In genomic region chr22:49999063-49999900, GRCh38 we compare ENCODE assay signal across 8 cellular contexts. TPM values are rescaled to one million over a fixed set of nuclear protein-coding genes. Genes with fewer than 3 reads are reported as not detected.
DNase-seq lines count a peak whose midpoint lies in the region; ATAC-seq and TF ChIP-seq lines count a peak whose summit lies in the region.

No MANE protein-coding gene starts in this region.

- H3K27me3 ChIP-seq in thoracic aorta (replicated peaks; ENCODE audit: insufficient read depth): no peaks in the 10 kb centered on the region

- no peaks in the 10 kb centered on the region for H3K9me3 Mint-ChIP-seq in activated naive CD8-positive, alpha-beta T cell treated with anti-CD3 and anti-CD28 coated beads, Interleukin-2, amount 10 ng/mL, durations not matched to agents 7 days and 5 days
- no peaks in the 10 kb centered on the region for H3K9me3 Mint-ChIP-seq in activated naive CD8-positive, alpha-beta T cell treated with anti-CD3 and anti-CD28 coated beads for 36 hours
- H3K9me3 Mint-ChIP-seq in chondrocyte (ENCODE audit: low read depth): no peaks in the 10 kb centered on the region

- peak overlapping the region; percentile 16 for H3K4me3 ChIP-seq in thoracic aorta

- H3K4me1 ChIP-seq in thoracic aorta (ENCODE audit: control insufficient read depth in 1 of 2, low read depth in 2 of 2): no peaks in the 10 kb centered on the region

- no peak for TF ChIP-seq CTCF in chondrocyte (IDR thresholded peaks at IDR 0.05)
- no peak for TF ChIP-seq CTCF in thoracic aorta (IDR thresholded peaks at IDR 0.05)

- peaks cover 5% of the 10 kb centered on the region for H3K4me1 Mint-ChIP-seq in activated naive CD8-positive, alpha-beta T cell treated with anti-CD3 and anti-CD28 coated beads, Interleukin-2, amount 10 ng/mL, durations not matched to agents 7 days and 5 days
- H3K4me1 Mint-ChIP-seq in activated naive CD8-positive, alpha-beta T cell treated with anti-CD3 and anti-CD28 coated beads for 36 hours: no peaks in the 10 kb centered on the region
- peaks cover 16% of the 10 kb centered on the region for H3K4me1 Mint-ChIP-seq in chondrocyte (ENCODE audit: low read depth)

- H3K27ac ChIP-seq in thoracic aorta: no peak overlapping the region

- no peak overlapping the region for H3K4me3 Mint-ChIP-seq in activated naive CD8-positive, alpha-beta T cell treated with anti-CD3 and anti-CD28 coated beads, Interleukin-2, amount 10 ng/mL, durations not matched to agents 7 days and 5 days
- no peak overlapping the region for H3K4me3 Mint-ChIP-seq in activated naive CD8-positive, alpha-beta T cell treated with anti-CD3 and anti-CD28 coated beads for 36 hours
- peak overlapping the region; percentile 19 for H3K4me3 Mint-ChIP-seq in chondrocyte (ENCODE audit: unreplicated experiment)

- H3K36me3 Mint-ChIP-seq in activated naive CD8-positive, alpha-beta T cell treated with anti-CD3 and anti-CD28 coated beads, Interleukin-2, amount 10 ng/mL, durations not matched to agents 7 days and 5 days: no peaks in the 10 kb centered on the region
- H3K36me3 Mint-ChIP-seq in activated naive CD8-positive, alpha-beta T cell treated with anti-CD3 and anti-CD28 coated beads for 36 hours: no peaks in the 10 kb centered on the region
- H3K36me3 Mint-ChIP-seq in chondrocyte (ENCODE audit: low read depth): no peaks in the 10 kb centered on the region

- DNase-seq in activated naive CD8-positive, alpha-beta T cell treated with anti-CD3 and anti-CD28 coated beads, Interleukin-2, amount 10 ng/mL, durations not matched to agents 7 days and 5 days: peak; percentile 46
- DNase-seq in activated naive CD8-positive, alpha-beta T cell treated with anti-CD3 and anti-CD28 coated beads for 36 hours: no peak
- peak; percentile 86 for DNase-seq in chondrocyte (ENCODE audit: low spot score)
- peak in 1 of 2 donors; percentile 46 for DNase-seq in left colon
- peak; percentile 1 for DNase-seq in thoracic aorta (ENCODE audit: low spot score)
- no peak for DNase-seq in NCI-H146 treated with DMSO at 0.1 percent for 48 hours (lab: John Stamatoyannopoulos, UW; ENCODE audit: unreplicated experiment)
- DNase-seq in A172 (ENCODE audit: low spot score): no peak

- no peaks in the 10 kb centered on the region for H3K36me3 ChIP-seq in thoracic aorta

- intact Hi-C loops in left colon (cut with DNase I, micrococcal nuclease): no loop called here

- no peak overlapping the region for H3K27ac Mint-ChIP-seq in activated naive CD8-positive, alpha-beta T cell treated with anti-CD3 and anti-CD28 coated beads, Interleukin-2, amount 10 ng/mL, durations not matched to agents 7 days and 5 days
- H3K27ac Mint-ChIP-seq in activated naive CD8-positive, alpha-beta T cell treated with anti-CD3 and anti-CD28 coated beads for 36 hours: no peak overlapping the region
- H3K27ac Mint-ChIP-seq in chondrocyte (ENCODE audit: unreplicated experiment): no peak overlapping the region

- H3K9me3 ChIP-seq in thoracic aorta: no peaks in the 10 kb centered on the region

- H3K27me3 Mint-ChIP-seq in activated naive CD8-positive, alpha-beta T cell treated with anti-CD3 and anti-CD28 coated beads, Interleukin-2, amount 10 ng/mL, durations not matched to agents 7 days and 5 days: peaks cover 2% of the 10 kb centered on the region
- peaks cover 10% of the 10 kb centered on the region for H3K27me3 Mint-ChIP-seq in activated naive CD8-positive, alpha-beta T cell treated with anti-CD3 and anti-CD28 coated beads for 36 hours
- peaks cover 4% of the 10 kb centered on the region for H3K27me3 Mint-ChIP-seq in chondrocyte (ENCODE audit: low read depth)

- peak; percentile 11 for ATAC-seq in activated naive CD8-positive, alpha-beta T cell treated with anti-CD3 and anti-CD28 coated beads, Interleukin-2, amount 10 ng/mL, durations not matched to agents 7 days and 5 days (ENCODE audit: low read depth)
- ATAC-seq in left colon (peak; percentile 13), thoracic aorta (ENCODE audit: insufficient number of reproducible peaks, low FRiP score, low read depth) (no peak), GM19455 (IDR thresholded peaks at IDR 0.05; ENCODE audit: unreplicated experiment) (no peak)

- POLR2A ChIA-PET in activated naive CD8-positive, alpha-beta T cell treated with anti-CD3 and anti-CD28 coated beads, Interleukin-2, amount 10 ng/mL, durations not matched to agents 7 days and 5 days (lab: Charles Lee): no interaction called here

RNA-seq across cellular contexts. Expression of gene IL17REL, which starts 13.3 kb away (rescaled TPM):
- total RNA-seq in activated naive CD8-positive, alpha-beta T cell treated with anti-CD3 and anti-CD28 coated beads, Interleukin-2, amount 10 ng/mL, durations not matched to agents 7 days and 5 days: not detected
- not detected for total RNA-seq in activated naive CD8-positive, alpha-beta T cell treated with anti-CD3 and anti-CD28 coated beads for 36 hours
- total RNA-seq in chondrocyte (0.17 to 0.23 TPM in 2 of 3 replicates, not detected in the other), left colon (under 1 TPM; 0.17 to 0.31 TPM), thoracic aorta (not detected)
- not detected in 2 replicates for total RNA-seq in A172 (2014; rRNA removed; shearing (Covaris generic))

RNA-seq across cellular contexts. Expression of gene PIM3, which starts 38.7 kb away (rescaled TPM):
- total RNA-seq in activated naive CD8-positive, alpha-beta T cell treated with anti-CD3 and anti-CD28 coated beads, Interleukin-2, amount 10 ng/mL, durations not matched to agents 7 days and 5 days: 10 to 100 TPM; 44.3 to 48.5 TPM
- 100 to 1,000 TPM; 134 to 137 TPM for total RNA-seq in activated naive CD8-positive, alpha-beta T cell treated with anti-CD3 and anti-CD28 coated beads for 36 hours
- total RNA-seq in chondrocyte (12.0 to 18.2 TPM (median 16.8 TPM) in 3 replicates), left colon (100 to 1,000 TPM in 1 of 2 donors, 10 to 100 TPM in 1; 45.6 to 201 TPM), thoracic aorta (100 to 1,000 TPM in 1 of 2 donors, 10 to 100 TPM in 1; 54.0 to 112 TPM)
- total RNA-seq in A172 (2014; rRNA removed; shearing (Covaris generic)): 41.7 and 48.7 TPM in 2 replicates

RNA-seq across cellular contexts. Expression of gene TTLL8, which starts 58.8 kb away (rescaled TPM):
- total RNA-seq in activated naive CD8-positive, alpha-beta T cell treated with anti-CD3 and anti-CD28 coated beads, Interleukin-2, amount 10 ng/mL, durations not matched to agents 7 days and 5 days: not detected
- total RNA-seq in activated naive CD8-positive, alpha-beta T cell treated with anti-CD3 and anti-CD28 coated beads for 36 hours: not detected
- not detected in 3 replicates for total RNA-seq in chondrocyte
- not detected for total RNA-seq in left colon
- total RNA-seq in thoracic aorta: not detected
- total RNA-seq in A172 (2014; rRNA removed; shearing (Covaris generic)): not detected in 2 replicates

Comparison
In these comparisons a context has a peak if more than half of its experiments do, and no peak if none do; other contexts are left out.
1. DNase-seq: peak in activated naive CD8-positive, alpha-beta T cell treated with anti-CD3 and anti-CD28 coated beads, Interleukin-2, amount 10 ng/mL, durations not matched to agents 7 days and 5 days (single experiment), chondrocyte (single experiment) and thoracic aorta (single experiment); none in activated naive CD8-positive, alpha-beta T cell treated with anti-CD3 and anti-CD28 coated beads for 36 hours (single experiment), NCI-H146 treated with DMSO at 0.1 percent for 48 hours (single experiment) and A172 (single experiment).
2. ATAC-seq: peak in activated naive CD8-positive, alpha-beta T cell treated with anti-CD3 and anti-CD28 coated beads, Interleukin-2, amount 10 ng/mL, durations not matched to agents 7 days and 5 days (single experiment) and left colon (single experiment); none in thoracic aorta (single experiment) and GM19455 (single experiment).